15 cellular contexts compared by ENCODE assay signal in genomic region chr4:3373468-3373867, GRCh38.
"Had no signal": no experiment of that assay in that cellular context is flagged by ENCODE, and none has a peak within 500 bp of the region (broad histone marks: within the 10 kb centered on the region; RNA-seq: fewer than 3 reads in every experiment).

No MANE protein-coding gene starts in this region.

- H3K9me3 ChIP-seq: pancreas, vagina had no signal

- H3K27ac ChIP-seq: cardiac muscle cell, foreskin keratinocyte, vagina had no signal

- H3K36me3 ChIP-seq: cardiac muscle cell, pancreas, vagina had no signal

- ATAC-seq: foreskin keratinocyte had no signal

- DNase-seq: activated CD4-positive, alpha-beta T cell treated with anti-CD3 and anti-CD28 coated beads for 1 hour; activated CD4-positive, alpha-beta T cell treated with anti-CD3 and anti-CD28 coated beads, Interleukin-2, amount 50 U/mL, for 4 hours; activated T-cell treated with anti-CD3 and anti-CD28 coated beads, Interleukin-2, amount 50 U/mL, for 24 hours; effector CD4-positive, alpha-beta T cell; foreskin keratinocyte; glutamatergic neuron; mesendoderm; stimulated activated CD4-positive, alpha-beta T cell treated with anti-CD3 and anti-CD28 coated beads, Interleukin-12 subunit alpha, Interleukin-12 subunit beta, amount 100 ng/mL, for 4 hours; stimulated activated CD4-positive, alpha-beta T cell treated with anti-CD3 and anti-CD28 coated beads, Interleukin-2, amount 100 ng/mL, for 24 hours; T-helper 1 cell had no signal

- H3K27me3 ChIP-seq: foreskin keratinocyte, pancreas, vagina had no signal

- FAIRE-seq: colon, endothelial cell of umbilical vein, pancreas had no signal

- H3K4me3 ChIP-seq: cardiac muscle cell, pancreas, vagina had no signal
